Comparison of ENCODE assay signal across 29 cellular contexts in the genomic region with DNA sequence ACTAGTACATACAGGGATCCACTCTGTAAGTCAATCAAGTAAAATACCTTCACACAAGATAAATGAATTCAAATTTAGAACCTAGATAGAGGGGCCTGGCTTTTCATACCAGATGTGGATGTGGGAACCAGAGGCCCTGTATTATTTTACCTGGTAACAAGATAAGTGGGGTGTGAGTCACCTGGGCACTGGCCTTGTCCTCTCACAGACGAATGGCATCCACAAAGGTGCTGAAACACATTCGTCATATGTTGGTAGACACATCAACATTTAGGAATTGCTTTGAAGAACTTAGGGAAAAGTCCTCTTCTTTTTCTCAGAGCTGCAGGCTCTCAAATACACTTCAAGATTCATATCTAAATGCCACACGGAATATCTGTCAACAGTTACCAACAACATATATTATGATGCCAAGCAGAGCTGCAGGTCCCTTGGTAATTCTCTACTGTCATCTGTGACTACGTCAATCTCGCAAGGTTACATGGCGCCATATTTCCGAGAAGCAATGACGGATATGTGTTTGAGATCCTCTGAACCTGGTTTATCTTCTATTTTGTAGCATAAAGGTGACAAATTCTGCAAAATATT.
A peak's percentile ranks its signal among the peaks of the same experiment; 100 is the strongest.
DNase-seq lines count a peak whose midpoint lies in the region; ATAC-seq and TF ChIP-seq lines count a peak whose summit lies in the region.
"Had no signal": no experiment of that assay in that cellular context is flagged by ENCODE, and none has a peak within 500 bp of the region (broad histone marks: within the 10 kb centered on the region; RNA-seq: fewer than 3 reads in every experiment).

No MANE protein-coding gene starts in this region.

- no peaks in the 10 kb centered on the region for H3K36me3 ChIP-seq in smooth muscle cell (ENCODE audit: low read depth)
- H3K36me3 ChIP-seq in thyroid gland: no peaks in the 10 kb centered on the region
- H3K36me3 ChIP-seq: HAP-1 had no signal

- no peaks in the 10 kb centered on the region for H3K9me3 ChIP-seq in smooth muscle cell (replicated peaks; ENCODE audit: low read depth)
- no peaks in the 10 kb centered on the region for H3K9me3 ChIP-seq in T-helper 17 cell (ENCODE audit: control insufficient read depth, low read length, poor library complexity, severe bottlenecking)
- H3K9me3 ChIP-seq in thyroid gland: no peaks in the 10 kb centered on the region
- H3K9me3 ChIP-seq: HAP-1 had no signal

- peak overlapping the region; percentile 61 for H3K9ac ChIP-seq in smooth muscle cell (ENCODE audit: low read depth)

- peaks cover 17% of the 10 kb centered on the region for H3K27me3 Mint-ChIP-seq in T-helper 17 cell

- H3F3A ChIP-seq in smooth muscle cell (ENCODE audit: low read depth): peaks cover 8% of the 10 kb centered on the region

- H3K4me1 ChIP-seq in foreskin keratinocyte (peaks cover 16% of the 10 kb centered on the region), smooth muscle cell (ENCODE audit: low read depth) (no peaks in the 10 kb centered on the region), thyroid gland (no peaks in the 10 kb centered on the region)
- H3K4me1 ChIP-seq: HAP-1 had no signal

- H3K79me2 ChIP-seq in smooth muscle cell (ENCODE audit: low read depth): no peaks in the 10 kb centered on the region

- ATAC-seq in foreskin keratinocyte (peak; percentile 98), T-helper 17 cell (no peak), sciatic nerve (no peak)
- ATAC-seq: HepG2 had no signal

- TF ChIP-seq CTCF in foreskin keratinocyte (conservative IDR thresholded peaks at IDR 0.05) (no peak), smooth muscle cell (IDR thresholded peaks at IDR 0.05; ENCODE audit: borderline replicate concordance, insufficient read depth, poor library complexity, severe bottlenecking) (no peak), thyroid gland (IDR thresholded peaks at IDR 0.05) (no peak)

- no peaks in the 10 kb centered on the region for H4K20me1 ChIP-seq in smooth muscle cell (ENCODE audit: low read depth)

- H3K4me3 ChIP-seq in smooth muscle cell: no peak overlapping the region
- H3K4me3 ChIP-seq in thyroid gland (replicated peaks in 1 of 3): no peak overlapping the region
- H3K4me3 ChIP-seq: HAP-1, SK-N-MC had no signal

- no peak for TF ChIP-seq POLR2A in thyroid gland (IDR thresholded peaks at IDR 0.05)

- H3K4me3 Mint-ChIP-seq in T-helper 17 cell: no peak overlapping the region
- H3K4me3 Mint-ChIP-seq: B cell; CD14-positive monocyte; CD8-positive, alpha-beta memory T cell had no signal

- H2AFZ ChIP-seq in smooth muscle cell (ENCODE audit: low read depth): no peak overlapping the region

- H3K27me3 ChIP-seq in foreskin keratinocyte (no peaks in the 10 kb centered on the region), smooth muscle cell (ENCODE audit: low read depth) (no peaks in the 10 kb centered on the region), thyroid gland (no peaks in the 10 kb centered on the region)

- DNase-seq in DMS53 (lab: John Stamatoyannopoulos, UW) (peak; percentile 13), DMS53 treated with DMSO at 0.1 percent for 48 hours (lab: John Stamatoyannopoulos, UW; ENCODE audit: unreplicated experiment) (no peak), SK-N-DZ (ENCODE audit: low spot score) (peak; percentile 57), foreskin keratinocyte (peak; percentile 69 to 88), smooth muscle cell (lab: John Stamatoyannopoulos, UW; ENCODE audit: unreplicated experiment) (no peak), T-helper 17 cell (no peak), sciatic nerve (ENCODE audit: low spot score) (no peak), thyroid gland (no peak)
- DNase-seq: CD8-positive, alpha-beta memory T cell; DMS 273 treated with DMSO at 0.1 percent for 48 hours; DND-41; GOT3; Karpas-422; NCI-H1092 treated with DMSO at 0.1 percent for 48 hours; NCI-H1436 treated with DMSO at 0.1 percent for 48 hours; NCI-H187 treated with DMSO at 0.1 percent for 48 hours; NCI-H2107; NCI-H446; NCI-H524 treated with DMSO at 0.1 percent for 48 hours; NCI-H82; NK-92 treated with Interleukin-12 subunit alpha and Interleukin-12 subunit beta, amount 100 ng/mL, for 24 hours; RPMI8226; SHP77 treated with DMSO at 0.1 percent for 48 hours had no signal

- no peak overlapping the region for H3K27ac Mint-ChIP-seq in T-helper 17 cell
- H3K27ac Mint-ChIP-seq: B cell; CD14-positive monocyte; CD8-positive, alpha-beta memory T cell had no signal

- intact Hi-C loops in sciatic nerve (cut with DNase I): no loop called here
- intact Hi-C loops in thyroid gland (cut with DNase I): no loop called here

- no peak overlapping the region for H3K27ac ChIP-seq in foreskin keratinocyte
- H3K27ac ChIP-seq in smooth muscle cell (ENCODE audit: low read depth): peak overlapping the region; percentile 91
- H3K27ac ChIP-seq in thyroid gland: no peak overlapping the region
- H3K27ac ChIP-seq: 22Rv1, SK-N-MC had no signal

- WGBS in smooth muscle cell (ENCODE audit: low lambda C conversion rate): 71% methylated on average over 8 of the region's 8 CpGs
- 89 to 92% methylated on average over 8 of the region's 8 CpGs for WGBS in thyroid gland, 2 donors

- H3K4me1 Mint-ChIP-seq in T-helper 17 cell: no peaks in the 10 kb centered on the region
- H3K4me1 Mint-ChIP-seq: B cell; CD14-positive monocyte; CD8-positive, alpha-beta memory T cell had no signal

- H3K36me3 Mint-ChIP-seq in T-helper 17 cell (ENCODE audit: low read depth): peaks cover 2% of the 10 kb centered on the region
- H3K36me3 Mint-ChIP-seq: CD14-positive monocyte; CD8-positive, alpha-beta memory T cell had no signal

- no peak overlapping the region for H3K4me2 ChIP-seq in smooth muscle cell

Comparison
In these comparisons a context has a peak if more than half of its experiments do, and no peak if none do; other contexts are left out.
1. DNase-seq: peak in DMS53 (single experiment), SK-N-DZ (single experiment) and foreskin keratinocyte (2 of 2); none in DMS53 treated with DMSO at 0.1 percent for 48 hours (single experiment), smooth muscle cell (single experiment), T-helper 17 cell (0 of 3), sciatic nerve (single experiment) and thyroid gland (0 of 2).